ENCODE assay signal across 20 cellular contexts in the genomic region with DNA sequence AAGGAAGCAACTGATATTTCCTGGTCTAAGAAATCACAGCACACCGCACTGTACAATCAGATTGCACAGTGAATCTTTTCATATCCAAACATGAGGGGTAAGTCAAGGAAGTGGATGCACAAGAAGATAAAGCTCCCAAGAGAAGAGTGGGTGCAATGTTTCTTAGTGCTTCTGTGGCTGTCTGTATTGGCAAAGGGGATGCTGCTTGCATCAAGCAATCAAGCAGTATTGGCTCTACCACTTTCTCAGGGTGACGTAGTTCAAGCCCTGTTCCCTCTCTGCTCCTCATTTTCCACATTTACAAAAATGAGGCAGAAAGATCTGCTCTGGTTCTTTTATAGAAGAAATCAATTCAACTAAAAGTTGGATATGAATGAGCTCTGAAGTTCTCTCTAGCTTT. TPM values are rescaled to one million over a fixed set of nuclear protein-coding genes. Genes with fewer than 3 reads are reported as not detected.
DNase-seq lines count a peak whose midpoint lies in the region; ATAC-seq, FAIRE-seq and TF ChIP-seq lines count a peak whose summit lies in the region.
"Had no signal": no experiment of that assay in that cellular context is flagged by ENCODE, and none has a peak within 500 bp of the region (broad histone marks: within the 10 kb centered on the region; RNA-seq: fewer than 3 reads in every experiment).

No MANE protein-coding gene starts in this region.

- intact Hi-C loops in natural killer cell (cut with micrococcal nuclease), result loop anchor here (2.0 kb wide), 1 partner anchor 25 kb away; no protein-coding TSS in a partner anchor

- no peak for FAIRE-seq in small intestine (lab: Jason Lieb, UNC)
- FAIRE-seq: GM12878 had no signal

- WGBS in small intestine, 3 donors, result 85 to 98% (median 90%) methylated on average over 2 of the region's 2 CpGs

- H3K27me3 Mint-ChIP-seq in activated naive CD8-positive, alpha-beta T cell treated with anti-CD3 and anti-CD28 coated beads for 36 hours, result no peaks in the 10 kb centered on the region
- peaks cover 0 to 9% of the 10 kb centered on the region in 2 donors for H3K27me3 Mint-ChIP-seq in natural killer cell (ENCODE audit: low read depth in 2 of 2)

- H3K4me1 ChIP-seq in small intestine (ENCODE audit: control insufficient read depth in 2 of 2, insufficient read depth in 1 of 2, low read depth in 1 of 2, low read length in 1 of 2), result no peaks in the 10 kb centered on the region

- peak; percentile 37 for DNase-seq in CD1c-positive myeloid dendritic cell (ENCODE audit: extremely low spot score)
- DNase-seq in activated naive CD8-positive, alpha-beta T cell treated with anti-CD3 and anti-CD28 coated beads for 36 hours, result no peak
- no peak for DNase-seq in natural killer cell
- DNase-seq in small intestine, result no peak
- no peak for DNase-seq in GM13976 (ENCODE audit: low spot score)
- no peak for DNase-seq in NCI-H187 (lab: John Stamatoyannopoulos, UW)
- no peak for DNase-seq in NCI-H146 treated with DMSO at 0.1 percent for 48 hours (lab: John Stamatoyannopoulos, UW; ENCODE audit: unreplicated experiment)
- DNase-seq: activated gamma-delta T cell treated with Interleukin-2 at 50 U/mL for 16 hours, KG1, mammary epithelial cell, NCI-H146, NCI-H524, occipital lobe, substantia nigra had no signal

- in situ Hi-C loops in GM13976 (cut with MboI; ENCODE audit: low sequenced_read_pairs, unreplicated experiment), result no loop called here

- H3K27ac Mint-ChIP-seq in activated naive CD8-positive, alpha-beta T cell treated with anti-CD3 and anti-CD28 coated beads for 36 hours, result peak overlapping the region; percentile 98
- H3K27ac Mint-ChIP-seq in natural killer cell, result peak overlapping the region in 1 of 2 donors; percentile 94

- H3K27me3 ChIP-seq in small intestine (ENCODE audit: control insufficient read depth in 2 of 2, insufficient read depth in 2 of 2, low read length in 2 of 2), result peaks cover 0 to 2% of the 10 kb centered on the region in 2 donors

- H3K9me3 ChIP-seq in KOPT-K1 (ENCODE audit: insufficient read depth, low read length, poor library complexity, severe bottlenecking), result no peaks in the 10 kb centered on the region
- H3K9me3 ChIP-seq in small intestine (ENCODE audit: control insufficient read depth, low read depth), result no peaks in the 10 kb centered on the region

- TF ChIP-seq CTCF in natural killer cell (IDR thresholded peaks at IDR 0.05) (no peak), GM13976 (IDR thresholded peaks at IDR 0.05; ENCODE audit: borderline replicate concordance, control extremely low read depth, extremely low read depth, insufficient read depth, missing control alignments) (no peak)

- peak overlapping the region in 1 of 2 donors; percentile 19 for H3K4me3 ChIP-seq in small intestine (ENCODE audit: low read depth in 1 of 2, low read length in 2 of 2)
- H3K4me3 ChIP-seq: GM12878 had no signal

- no peaks in the 10 kb centered on the region for H3K36me3 ChIP-seq in KOPT-K1 (ENCODE audit: insufficient read depth, low read length)
- no peaks in the 10 kb centered on the region for H3K36me3 ChIP-seq in small intestine (ENCODE audit: control insufficient read depth in 2 of 2, insufficient read depth in 2 of 2, low read length in 2 of 2)

- no peaks in the 10 kb centered on the region for H3K9me3 Mint-ChIP-seq in activated naive CD8-positive, alpha-beta T cell treated with anti-CD3 and anti-CD28 coated beads for 36 hours
- no peaks in the 10 kb centered on the region for H3K9me3 Mint-ChIP-seq in natural killer cell

- H3K4me1 Mint-ChIP-seq in activated naive CD8-positive, alpha-beta T cell treated with anti-CD3 and anti-CD28 coated beads for 36 hours, result peaks cover 63% of the 10 kb centered on the region
- peaks cover 54 to 63% of the 10 kb centered on the region in 2 donors for H3K4me1 Mint-ChIP-seq in natural killer cell

- H3K4me3 Mint-ChIP-seq in activated naive CD8-positive, alpha-beta T cell treated with anti-CD3 and anti-CD28 coated beads for 36 hours, result peak overlapping the region; percentile 92
- H3K4me3 Mint-ChIP-seq in natural killer cell, result peak overlapping the region; percentile 92

- H3K36me3 Mint-ChIP-seq in activated naive CD8-positive, alpha-beta T cell treated with anti-CD3 and anti-CD28 coated beads for 36 hours, result peaks cover 48% of the 10 kb centered on the region
- no peaks in the 10 kb centered on the region for H3K36me3 Mint-ChIP-seq in natural killer cell

- ATAC-seq in natural killer cell, result no peak
- ATAC-seq: GM12878, Panc1 had no signal

- peak overlapping the region; percentile 74 for H3K27ac ChIP-seq in KOPT-K1 (ENCODE audit: low read depth, low read length, poor library complexity, severe bottlenecking)
- peak overlapping the region in 1 of 2 donors; percentile 9 for H3K27ac ChIP-seq in small intestine (ENCODE audit: low read depth in 1 of 2, low read length in 1 of 2)

RNA-seq across cellular contexts. Expression of gene TNFSF8, which starts 2.3 kb away (rescaled TPM):
- total RNA-seq in activated naive CD8-positive, alpha-beta T cell treated with anti-CD3 and anti-CD28 coated beads for 36 hours, result 10 to 100 TPM; 57.3 to 59.9 TPM
- 1 to 10 TPM; 4.2 to 6.0 (median 4.8) TPM for total RNA-seq in natural killer cell
- 1 to 10 TPM in 2 of 3 donors, not detected in 1; 1.1 to 1.2 TPM for polyA plus RNA-seq in small intestine
- total RNA-seq: Daoy, fibroblast of villous mesenchyme, mammary epithelial cell had no signal
- polyA plus RNA-seq: BJ, mammary epithelial cell had no signal

Comparison
In these comparisons a context has a peak if more than half of its experiments do, and no peak if none do; other contexts are left out.
1. RNA of gene TNFSF8, which starts 2.3 kb away (total RNA-seq): 57.3 to 59.9 TPM in activated naive CD8-positive, alpha-beta T cell treated with anti-CD3 and anti-CD28 coated beads for 36 hours; 4.2 to 6.0 TPM in natural killer cell; every median in the first group is over 4 times any median in the second.